ENCODE assay signal across 21 cellular contexts in the genomic region with DNA sequence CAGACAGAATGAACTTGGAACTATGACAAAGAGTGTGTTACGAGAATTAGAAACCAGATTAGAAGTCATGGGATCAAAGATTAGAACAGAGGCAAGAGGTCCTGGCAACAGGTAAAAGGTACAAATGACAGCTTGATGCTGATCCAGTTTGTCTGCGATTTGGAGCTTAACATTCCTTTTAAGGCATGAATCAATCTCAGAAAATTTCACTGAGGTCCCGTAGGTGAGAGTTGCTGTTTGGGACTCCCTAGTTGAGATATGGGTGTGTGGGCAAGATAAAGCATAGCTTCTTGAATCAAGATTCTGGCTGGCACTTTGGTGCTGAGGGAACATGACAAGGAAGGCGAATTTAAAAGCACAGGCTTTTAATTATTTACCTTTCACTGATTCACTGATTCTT.
"Had no signal": no experiment of that assay in that cellular context is flagged by ENCODE, and none has a peak within 500 bp of the region (broad histone marks: within the 10 kb centered on the region; RNA-seq: fewer than 3 reads in every experiment).

No MANE protein-coding gene starts in this region.

- DNase-seq: KBM-7, MV-4-11, NCI-H1048, NCI-H1105, NCI-H1417, NCI-H1436 treated with DMSO at 0.1 percent for 48 hours, NCI-H1694, NCI-H187 treated with DMSO at 0.1 percent for 48 hours, NCI-H2029 treated with DMSO at 0.1 percent for 48 hours, NCI-H226, NCI-H446, NCI-H510A, NCI-H524 treated with DMSO at 0.1 percent for 48 hours, NCI-H69, NCI-H774, PC-3, SHP77 treated with DMSO at 0.1 percent for 48 hours, SJCRH30 had no signal

- H3K27ac ChIP-seq: SJCRH30 had no signal

- H3K4me3 ChIP-seq: SJCRH30 had no signal

- H3K36me3 ChIP-seq: SJCRH30 had no signal

- H3K4me1 ChIP-seq: SJCRH30 had no signal

- ATAC-seq: Panc1, PC-3, Right ventricle myocardium inferior, SK-N-SH treated with all-trans-retinoic acid at 6 μM for 48 hours had no signal

- H3K27me3 ChIP-seq: SJCRH30 had no signal

- H3K9me3 ChIP-seq: SJCRH30 had no signal
